1 cellular context compared by ENCODE assay signal in the genomic region with DNA sequence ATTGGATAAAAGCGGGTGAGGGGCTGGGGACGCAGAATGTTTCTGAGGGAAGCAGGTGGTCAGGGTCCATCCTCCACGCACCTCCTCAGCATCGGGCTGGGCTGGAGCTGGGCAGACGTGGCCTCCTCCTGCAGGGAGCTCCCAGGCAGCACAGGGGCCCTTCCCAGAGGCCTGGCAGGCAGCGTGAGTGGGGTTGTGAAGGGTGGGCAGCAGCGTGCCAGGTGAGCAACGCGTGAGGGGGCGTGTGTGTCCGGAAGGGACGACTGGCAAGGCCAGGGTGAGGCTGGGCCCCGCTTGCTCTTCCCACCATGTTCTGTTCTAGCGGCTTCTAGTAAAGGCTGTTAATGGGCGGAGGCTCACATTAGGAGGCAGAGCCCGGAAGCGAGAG.
TF ChIP-seq lines count a peak whose summit lies in the region.

No MANE protein-coding gene starts in this region.

TF ChIP-seq in HepG2, 621 proteins besides CTCF, POLR2A, EP300 and RAD21:
- TF ChIP-seq HIVEP1 (CRISPR knock-in tag; IDR thresholded peaks at IDR 0.05), result no peak
- TF ChIP-seq ZNF280D (CRISPR knock-in tag; IDR thresholded peaks at IDR 0.05), result no peak
- no peak for TF ChIP-seq NFE2L1 (CRISPR knock-in tag; IDR thresholded peaks at IDR 0.05; ENCODE audit: borderline replicate concordance)
